In genomic region chr9:121498487-121499176, GRCh38 we compare ENCODE assay signal across 8 cellular contexts. TPM values are rescaled to one million over a fixed set of nuclear protein-coding genes. Genes with fewer than 3 reads are reported as not detected.
A peak's percentile ranks its signal among the peaks of the same experiment; 100 is the strongest.
DNase-seq lines count a peak whose midpoint lies in the region; ATAC-seq and TF ChIP-seq lines count a peak whose summit lies in the region.

No MANE protein-coding gene starts in this region.

- peaks cover 4% of the 10 kb centered on the region for H3K36me3 Mint-ChIP-seq in activated CD8-positive, alpha-beta T cell treated with anti-CD3 and anti-CD28 coated beads for 36 hours (ENCODE audit: low read depth)
- peaks cover 9% of the 10 kb centered on the region for H3K36me3 Mint-ChIP-seq in glutamatergic neuron (ENCODE audit: unreplicated experiment)
- no peaks in the 10 kb centered on the region for H3K36me3 Mint-ChIP-seq in progenitor cell of endocrine pancreas (ENCODE audit: insufficient read depth)

- H3K4me3 Mint-ChIP-seq in activated CD8-positive, alpha-beta T cell treated with anti-CD3 and anti-CD28 coated beads for 36 hours = peak overlapping the region; percentile 49
- H3K4me3 Mint-ChIP-seq in glutamatergic neuron (ENCODE audit: unreplicated experiment) (peak overlapping the region; percentile 81), progenitor cell of endocrine pancreas (ENCODE audit: low read depth) (peak overlapping the region; percentile 61)

- CTCF ChIA-PET in activated CD8-positive, alpha-beta T cell treated with anti-CD3 and anti-CD28 coated beads for 36 hours (lab: Charles Lee) = interaction anchor here (1.0 to 2.8 kb wide), 10 partner anchors 9 to 179 kb away, joined by 3 to 9 read pairs (median 4); no protein-coding TSS in a partner anchor

- H3K27ac Mint-ChIP-seq in activated CD8-positive, alpha-beta T cell treated with anti-CD3 and anti-CD28 coated beads for 36 hours = no peak overlapping the region
- peak overlapping the region; percentile 25 for H3K27ac Mint-ChIP-seq in glutamatergic neuron (ENCODE audit: unreplicated experiment)
- H3K27ac Mint-ChIP-seq in progenitor cell of endocrine pancreas = no peak overlapping the region

- intact Hi-C loops in activated CD8-positive, alpha-beta T cell treated with anti-CD3 and anti-CD28 coated beads for 36 hours (cut with micrococcal nuclease) = loop anchor here (2.0 kb wide), 1 partner anchor 52 kb away; no protein-coding TSS in a partner anchor

- peak; percentile 15 for TF ChIP-seq CTCF in activated CD8-positive, alpha-beta T cell treated with anti-CD3 and anti-CD28 coated beads for 36 hours (IDR thresholded peaks at IDR 0.05)
- TF ChIP-seq CTCF in glutamatergic neuron (IDR thresholded peaks at IDR 0.05; ENCODE audit: partially characterized antibody, unreplicated experiment) (peak; percentile 27), progenitor cell of endocrine pancreas (IDR thresholded peaks at IDR 0.05; ENCODE audit: unreplicated experiment) (peak; percentile 1)

- ATAC-seq in HG03103 (IDR thresholded peaks at IDR 0.05; ENCODE audit: low read depth, unreplicated experiment) = peak; percentile 14
- ATAC-seq in activated CD8-positive, alpha-beta T cell treated with anti-CD3 and anti-CD28 coated beads for 36 hours = peak; percentile 43
- ATAC-seq in GM19397 (IDR thresholded peaks at IDR 0.05; ENCODE audit: unreplicated experiment) = no peak

- peaks cover 9% of the 10 kb centered on the region for H3K9me3 Mint-ChIP-seq in activated CD8-positive, alpha-beta T cell treated with anti-CD3 and anti-CD28 coated beads for 36 hours
- H3K9me3 Mint-ChIP-seq in glutamatergic neuron (ENCODE audit: unreplicated experiment) = peaks cover 7% of the 10 kb centered on the region
- peaks cover 9% of the 10 kb centered on the region for H3K9me3 Mint-ChIP-seq in progenitor cell of endocrine pancreas (ENCODE audit: low read depth)

- DNase-seq in D341Med (ENCODE audit: low spot score) (peak; percentile 64), glutamatergic neuron (no peak), progenitor cell of endocrine pancreas (ENCODE audit: low spot score, unreplicated experiment) (no peak), SKM-1 treated with dmso at 0.1 percent for 144 hours (lab: John Stamatoyannopoulos, UW; ENCODE audit: unreplicated experiment) (no peak), epidermal melanocyte (ENCODE audit: insufficient read length, low spot score) (no peak)
- peak; percentile 10 for DNase-seq in activated CD8-positive, alpha-beta T cell treated with anti-CD3 and anti-CD28 coated beads for 36 hours

- POLR2A ChIA-PET in activated CD8-positive, alpha-beta T cell treated with anti-CD3 and anti-CD28 coated beads for 36 hours (lab: Charles Lee) = no interaction called here

- H3K4me1 Mint-ChIP-seq in activated CD8-positive, alpha-beta T cell treated with anti-CD3 and anti-CD28 coated beads for 36 hours (ENCODE audit: low read depth) = peaks cover 18% of the 10 kb centered on the region
- peaks cover 6% of the 10 kb centered on the region for H3K4me1 Mint-ChIP-seq in glutamatergic neuron (ENCODE audit: low read depth, unreplicated experiment)
- peaks cover 13% of the 10 kb centered on the region for H3K4me1 Mint-ChIP-seq in progenitor cell of endocrine pancreas (ENCODE audit: low read depth)

- peaks cover 58% of the 10 kb centered on the region for H3K27me3 Mint-ChIP-seq in activated CD8-positive, alpha-beta T cell treated with anti-CD3 and anti-CD28 coated beads for 36 hours
- H3K27me3 Mint-ChIP-seq in glutamatergic neuron (ENCODE audit: unreplicated experiment) = peaks cover 21% of the 10 kb centered on the region
- peaks cover 71% of the 10 kb centered on the region for H3K27me3 Mint-ChIP-seq in progenitor cell of endocrine pancreas

RNA-seq across cellular contexts. Expression of gene GGTA1, which starts 1.0 kb away (rescaled TPM):
- not detected for total RNA-seq in activated CD8-positive, alpha-beta T cell treated with anti-CD3 and anti-CD28 coated beads for 36 hours
- total RNA-seq in glutamatergic neuron (ENCODE audit: unreplicated experiment) (not detected), progenitor cell of endocrine pancreas (not detected in 2 replicates)

Comparison
In these comparisons a context has a peak if more than half of its experiments do, and no peak if none do; other contexts are left out.
1. DNase-seq: peak in D341Med (single experiment) and activated CD8-positive, alpha-beta T cell treated with anti-CD3 and anti-CD28 coated beads for 36 hours (single experiment); none in glutamatergic neuron (single experiment), progenitor cell of endocrine pancreas (single experiment), SKM-1 treated with dmso at 0.1 percent for 144 hours (single experiment) and epidermal melanocyte (single experiment).
2. Peak in every context shown above with its lines, with median percentiles within 50 percentile points of each other: H3K4me3 Mint-ChIP-seq and CTCF ChIP-seq.